ENCODE assay signal across 2 cellular contexts in genomic region chr6:137919837-137920304, GRCh38.
TF ChIP-seq lines count a peak whose summit lies in the region.

No MANE protein-coding gene starts in this region.

TF ChIP-seq in endothelial cell of umbilical vein, 7 proteins besides CTCF, POLR2A, EP300 and RAD21 (continued from another document):
- TF ChIP-seq MYC (IDR thresholded peaks at IDR 0.05; ENCODE audit: low read depth, low read length): no peak
TF ChIP-seq in endothelial cell of umbilical vein: peak in this region for 0.

TF ChIP-seq in HEK293T, 16 proteins besides CTCF, POLR2A, EP300 and RAD21 (continued from another document):
- no peak for TF ChIP-seq LEF1 (IDR thresholded peaks at IDR 0.05; ENCODE audit: borderline replicate concordance)
- TF ChIP-seq, protein P1, sequence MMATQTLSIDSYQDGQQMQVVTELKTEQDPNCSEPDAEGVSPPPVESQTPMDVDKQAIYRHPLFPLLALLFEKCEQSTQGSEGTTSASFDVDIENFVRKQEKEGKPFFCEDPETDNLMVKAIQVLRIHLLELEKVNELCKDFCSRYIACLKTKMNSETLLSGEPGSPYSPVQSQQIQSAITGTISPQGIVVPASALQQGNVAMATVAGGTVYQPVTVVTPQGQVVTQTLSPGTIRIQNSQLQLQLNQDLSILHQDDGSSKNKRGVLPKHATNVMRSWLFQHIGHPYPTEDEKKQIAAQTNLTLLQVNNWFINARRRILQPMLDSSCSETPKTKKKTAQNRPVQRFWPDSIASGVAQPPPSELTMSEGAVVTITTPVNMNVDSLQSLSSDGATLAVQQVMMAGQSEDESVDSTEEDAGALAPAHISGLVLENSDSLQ (IDR thresholded peaks at IDR 0.05): no peak
- TF ChIP-seq L3MBTL2 (conservative IDR thresholded peaks at IDR 0.05): no peak
- no peak for TF ChIP-seq FOXM1 (IDR thresholded peaks at IDR 0.05; ENCODE audit: borderline replicate concordance)
- TF ChIP-seq TARDBP (IDR thresholded peaks at IDR 0.05): no peak
- TF ChIP-seq CTBP1 (IDR thresholded peaks at IDR 0.05; ENCODE audit: borderline replicate concordance): no peak
- no peak for TF ChIP-seq FOXA1 (IDR thresholded peaks at IDR 0.05)
